Comparison of ENCODE assay signal across 13 cellular contexts in the genomic region with DNA sequence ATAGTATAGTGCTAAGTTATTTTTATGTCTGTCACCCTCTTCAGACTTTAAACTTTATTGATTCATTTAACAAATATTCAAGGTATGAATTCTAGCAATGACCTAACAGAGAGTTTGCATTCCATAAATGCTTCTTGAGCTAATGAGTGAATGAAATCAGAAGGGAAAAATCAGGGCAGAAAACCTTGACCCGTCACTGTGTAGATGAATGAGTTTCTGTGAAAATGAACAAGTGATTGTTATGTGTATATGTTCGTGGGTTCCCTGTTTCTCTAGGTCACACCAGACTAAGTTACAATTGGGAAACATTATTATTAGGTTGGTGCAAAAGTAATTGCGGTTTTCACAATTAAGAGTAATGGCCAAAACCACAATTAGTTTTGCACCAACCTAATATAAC. TPM values are rescaled to one million over a fixed set of nuclear protein-coding genes. Genes with fewer than 3 reads are reported as not detected.
DNase-seq lines count a peak whose midpoint lies in the region; ATAC-seq, FAIRE-seq and TF ChIP-seq lines count a peak whose summit lies in the region.
"Had no signal": no experiment of that assay in that cellular context is flagged by ENCODE, and none has a peak within 500 bp of the region (broad histone marks: within the 10 kb centered on the region; RNA-seq: fewer than 3 reads in every experiment).

No MANE protein-coding gene starts in this region.

- H3K4me1 ChIP-seq in CD4-positive, alpha-beta memory T cell (ENCODE audit: insufficient read depth, low read length) = peaks cover 97% of the 10 kb centered on the region
- H3K4me1 ChIP-seq: tibial nerve had no signal

- FAIRE-seq in H54 (lab: Jason Lieb, UNC) = peak; percentile 88

- H3K27ac Mint-ChIP-seq in CD4-positive, alpha-beta memory T cell = peak overlapping the region; percentile 15 to 93 (median 71)
- peak overlapping the region; percentile 56 for H3K27ac Mint-ChIP-seq in activated naive CD8-positive, alpha-beta T cell treated with anti-CD3 and anti-CD28 coated beads, Interleukin-2, amount 10 ng/mL, durations not matched to agents 7 days and 5 days
- H3K27ac Mint-ChIP-seq in naive thymus-derived CD8-positive, alpha-beta T cell = peak overlapping the region; percentile 54 to 97 (median 86)
- H3K27ac Mint-ChIP-seq: mesothelial cell of epicardium had no signal

- intact Hi-C loops in CD4-positive, alpha-beta memory T cell (cut with micrococcal nuclease) = loop anchor here (2.0 kb wide), 2 partner anchors 19 to 29 kb away; a partner anchor contains a TSS

- no peaks in the 10 kb centered on the region for H3K27me3 Mint-ChIP-seq in CD4-positive, alpha-beta memory T cell
- no peaks in the 10 kb centered on the region for H3K27me3 Mint-ChIP-seq in activated naive CD8-positive, alpha-beta T cell treated with anti-CD3 and anti-CD28 coated beads, Interleukin-2, amount 10 ng/mL, durations not matched to agents 7 days and 5 days
- H3K27me3 Mint-ChIP-seq in naive thymus-derived CD8-positive, alpha-beta T cell = no peaks in the 10 kb centered on the region

- peaks cover 29 to 40% of the 10 kb centered on the region in 2 donors for H3K36me3 Mint-ChIP-seq in CD4-positive, alpha-beta memory T cell
- H3K36me3 Mint-ChIP-seq in activated naive CD8-positive, alpha-beta T cell treated with anti-CD3 and anti-CD28 coated beads, Interleukin-2, amount 10 ng/mL, durations not matched to agents 7 days and 5 days = peaks cover 57% of the 10 kb centered on the region
- peaks cover 0 to 24% (median 6%) of the 10 kb centered on the region in 3 donors for H3K36me3 Mint-ChIP-seq in naive thymus-derived CD8-positive, alpha-beta T cell
- H3K36me3 Mint-ChIP-seq: mesothelial cell of epicardium had no signal

- H3K27me3 ChIP-seq in CD4-positive, alpha-beta memory T cell (ENCODE audit: insufficient read depth, low read length) = no peaks in the 10 kb centered on the region
- H3K27me3 ChIP-seq: tibial nerve had no signal

- TF ChIP-seq POLR2A in H54 (IDR thresholded peaks at IDR 0.05; ENCODE audit: low read depth, low read length) = no peak

- H3K4me3 ChIP-seq in CD4-positive, alpha-beta memory T cell (ENCODE audit: low read length in 2 of 2) = peak overlapping the region in 1 of 2 donors; percentile 23
- H3K4me3 ChIP-seq: tibial nerve had no signal

- CTCF ChIA-PET in CD4-positive, alpha-beta memory T cell (lab: Charles Lee; ENCODE audit: partially characterized antibody) = interaction anchor here (1.0 to 3.6 kb wide), 16 partner anchors 10 to 88 kb away, joined by 3 to 18 read pairs (median 6); a partner anchor contains a TSS

- DNase-seq in CD4-positive, alpha-beta memory T cell = no peak
- DNase-seq in H54 (ENCODE audit: insufficient read length, low spot score) (no peak), GM10266 (ENCODE audit: extremely low spot score) (no peak), SKM-1 treated with dmso at 0.1 percent for 144 hours (lab: John Stamatoyannopoulos, UW; ENCODE audit: unreplicated experiment) (no peak), DMS53 treated with DMSO at 0.1 percent for 48 hours (lab: John Stamatoyannopoulos, UW; ENCODE audit: unreplicated experiment) (no peak)
- no peak for DNase-seq in activated naive CD8-positive, alpha-beta T cell treated with anti-CD3 and anti-CD28 coated beads, Interleukin-2, amount 10 ng/mL, durations not matched to agents 7 days and 5 days
- no peak for DNase-seq in naive thymus-derived CD8-positive, alpha-beta T cell
- DNase-seq: activated naive CD4-positive, alpha-beta T cell treated with anti-CD3 and anti-CD28 coated beads, Interleukin-2, amount 50 U/mL, for 16 hours; NCI-H345 had no signal

- H3K9me3 ChIP-seq in CD4-positive, alpha-beta memory T cell (ENCODE audit: control insufficient read depth in 1 of 2, low read length in 2 of 2) = no peaks in the 10 kb centered on the region
- H3K9me3 ChIP-seq: tibial nerve had no signal

- peak overlapping the region in 7 of 8 donors; percentile 4 to 89 (median 53) for H3K4me3 Mint-ChIP-seq in CD4-positive, alpha-beta memory T cell
- peak overlapping the region; percentile 81 for H3K4me3 Mint-ChIP-seq in activated naive CD8-positive, alpha-beta T cell treated with anti-CD3 and anti-CD28 coated beads, Interleukin-2, amount 10 ng/mL, durations not matched to agents 7 days and 5 days
- H3K4me3 Mint-ChIP-seq in naive thymus-derived CD8-positive, alpha-beta T cell = peak overlapping the region in 9 of 10 donors; percentile 15 to 77 (median 45)
- H3K4me3 Mint-ChIP-seq: mesothelial cell of epicardium had no signal

- TF ChIP-seq CTCF in GM10266 (IDR thresholded peaks at IDR 0.05; ENCODE audit: control insufficient read depth, insufficient read depth, low read depth, missing control alignments) = no peak

- POLR2A ChIA-PET in CD4-positive, alpha-beta memory T cell (lab: Charles Lee; ENCODE audit: partially characterized antibody) = interaction anchor here (0.8 to 6.5 kb wide), 11 partner anchors 8 to 31 kb away, joined by 3 to 48 read pairs (median 8); a partner anchor contains a TSS
- POLR2A ChIA-PET in activated naive CD8-positive, alpha-beta T cell treated with anti-CD3 and anti-CD28 coated beads, Interleukin-2, amount 10 ng/mL, durations not matched to agents 7 days and 5 days (lab: Charles Lee) = interaction anchor here (0.8 to 2.6 kb wide), 11 partner anchors 8 to 37 kb away, joined by 3 to 20 read pairs (median 6); a partner anchor contains a TSS
- POLR2A ChIA-PET in naive thymus-derived CD8-positive, alpha-beta T cell (lab: Charles Lee) = interaction anchor here (1.3 to 4.1 kb wide), 10 partner anchors 11 to 30 kb away, joined by 3 to 34 read pairs (median 8); a partner anchor contains a TSS

- H3K9me3 Mint-ChIP-seq in CD4-positive, alpha-beta memory T cell = no peaks in the 10 kb centered on the region
- peaks cover 4% of the 10 kb centered on the region for H3K9me3 Mint-ChIP-seq in activated naive CD8-positive, alpha-beta T cell treated with anti-CD3 and anti-CD28 coated beads, Interleukin-2, amount 10 ng/mL, durations not matched to agents 7 days and 5 days
- peaks cover 0 to 2% (median 0%) of the 10 kb centered on the region in 9 donors for H3K9me3 Mint-ChIP-seq in naive thymus-derived CD8-positive, alpha-beta T cell
- H3K9me3 Mint-ChIP-seq: mesothelial cell of epicardium had no signal

- ATAC-seq in activated naive CD8-positive, alpha-beta T cell treated with anti-CD3 and anti-CD28 coated beads, Interleukin-2, amount 10 ng/mL, durations not matched to agents 7 days and 5 days (ENCODE audit: low read depth) = no peak
- ATAC-seq in naive thymus-derived CD8-positive, alpha-beta T cell = no peak
- ATAC-seq in HG02678 (IDR thresholded peaks at IDR 0.05; ENCODE audit: unreplicated experiment) = no peak
- ATAC-seq: Right ventricle myocardium inferior had no signal

- no peaks in the 10 kb centered on the region for H3K36me3 ChIP-seq in CD4-positive, alpha-beta memory T cell (ENCODE audit: insufficient read depth, low read length)
- H3K36me3 ChIP-seq: tibial nerve had no signal

- peaks cover 64 to 98% (median 80%) of the 10 kb centered on the region in 4 donors for H3K4me1 Mint-ChIP-seq in CD4-positive, alpha-beta memory T cell
- peaks cover 69% of the 10 kb centered on the region for H3K4me1 Mint-ChIP-seq in activated naive CD8-positive, alpha-beta T cell treated with anti-CD3 and anti-CD28 coated beads, Interleukin-2, amount 10 ng/mL, durations not matched to agents 7 days and 5 days
- peaks cover 42 to 97% (median 94%) of the 10 kb centered on the region in 4 donors for H3K4me1 Mint-ChIP-seq in naive thymus-derived CD8-positive, alpha-beta T cell

- peak overlapping the region; percentile 49 for H3K27ac ChIP-seq in CD4-positive, alpha-beta memory T cell (ENCODE audit: low read depth, low read length)
- H3K27ac ChIP-seq: tibial nerve had no signal

RNA-seq across cellular contexts. Expression of a gene that starts 30.1 kb away (rescaled TPM):
- 100 to 1,000 TPM; 106 TPM for total RNA-seq in CD4-positive, alpha-beta memory T cell
- polyA plus RNA-seq in CD4-positive, alpha-beta memory T cell = 10 to 100 TPM; 30.6 to 85.9 TPM
- 10 to 100 TPM; 81.1 to 88.7 TPM for total RNA-seq in activated naive CD8-positive, alpha-beta T cell treated with anti-CD3 and anti-CD28 coated beads, Interleukin-2, amount 10 ng/mL, durations not matched to agents 7 days and 5 days
- total RNA-seq in naive thymus-derived CD8-positive, alpha-beta T cell = 100 to 1,000 TPM in 1 of 2 experiments, 10 to 100 TPM in 1; 91.6 to 102 TPM
- 10 to 100 TPM; 50.0 to 68.5 (median 65.1) TPM for polyA plus RNA-seq in naive thymus-derived CD8-positive, alpha-beta T cell
